Comparison of ENCODE assay signal across 26 cellular contexts in genomic region chr12:2688381-2688881, GRCh38.
"Had no signal": no experiment of that assay in that cellular context is flagged by ENCODE, and none has a peak within 500 bp of the region (broad histone marks: within the 10 kb centered on the region; RNA-seq: fewer than 3 reads in every experiment).

No MANE protein-coding gene starts in this region.

- H3K27me3 Mint-ChIP-seq: activated CD8-positive, alpha-beta T cell treated with anti-CD3 and anti-CD28 coated beads for 36 hours; natural killer cell treated with Interleukin-12 subunit alpha and Interleukin-12 subunit beta and Interleukin-15 and Interleukin-18, amount 100 ng/mL, for 72 hours; stimulated activated naive CD8-positive, alpha-beta T cell treated with anti-CD3 and anti-CD28 coated beads, Interleukin-15, Interleukin-2, amounts not matched to agents 100 ng/mL and 50 ng/mL, for 24 hours had no signal

- DNase-seq: activated CD4-positive, alpha-beta T cell treated with anti-CD3 and anti-CD28 coated beads, Interleukin-2, amount 50 U/mL, for 1 hour; activated CD4-positive, CD25-positive, alpha-beta regulatory T cell treated with anti-CD3 and anti-CD28 coated beads, Interleukin-2, amount 50 U/mL, for 72 hours; activated CD8-positive, alpha-beta T cell treated with anti-CD3 and anti-CD28 coated beads for 36 hours; activated gamma-delta T cell; activated naive CD4-positive, alpha-beta T cell treated with anti-CD3 and anti-CD28 coated beads, Interleukin-2, amount 10 ng/mL, durations not matched to agents 7 days and 5 days; activated T-cell treated with anti-CD3 and anti-CD28 coated beads, Interleukin-2, amount 50 U/mL, for 1 hour; amniotic stem cell; central memory CD4-positive, alpha-beta T cell; dermis blood vessel endothelial cell; effector memory CD4-positive, alpha-beta T cell; erythroblast; hippocampal formation; mucosa of descending colon; ovary; sigmoid colon; small intestine; stimulated activated CD4-positive, alpha-beta T cell treated with anti-CD3 and anti-CD28 coated beads, Interleukin-4, amount 100 ng/mL, for 24 hours; T-helper 2 cell; trophoblast cell; uterus had no signal

- H3K27me3 ChIP-seq: ovary, sigmoid colon, uterus had no signal

- H3K4me1 ChIP-seq: prostate gland, uterus had no signal

- H3K4me3 ChIP-seq: gastroesophageal sphincter, mucosa of descending colon, ovary, prostate gland, sigmoid colon, thoracic aorta, uterus had no signal

- H3K27ac Mint-ChIP-seq: activated CD8-positive, alpha-beta T cell treated with anti-CD3 and anti-CD28 coated beads for 36 hours; activated naive CD4-positive, alpha-beta T cell treated with anti-CD3 and anti-CD28 coated beads, Interleukin-2, amount 10 ng/mL, durations not matched to agents 7 days and 5 days; natural killer cell treated with Interleukin-12 subunit alpha and Interleukin-12 subunit beta and Interleukin-15 and Interleukin-18, amount 100 ng/mL, for 72 hours; stimulated activated effector memory CD8-positive, alpha-beta T cell treated with anti-CD3 and anti-CD28 coated beads, Interleukin-12 subunit alpha, Interleukin-12 subunit beta, amount 100 ng/mL, for 72 hours; stimulated activated naive CD8-positive, alpha-beta T cell treated with anti-CD3 and anti-CD28 coated beads, Interleukin-15, Interleukin-2, amounts not matched to agents 100 ng/mL and 50 ng/mL, for 24 hours had no signal

- H3K36me3 Mint-ChIP-seq: natural killer cell treated with Interleukin-12 subunit alpha and Interleukin-12 subunit beta and Interleukin-15 and Interleukin-18, amount 100 ng/mL, for 72 hours had no signal

- H3K9me3 Mint-ChIP-seq: activated CD8-positive, alpha-beta T cell treated with anti-CD3 and anti-CD28 coated beads for 36 hours; activated naive CD4-positive, alpha-beta T cell treated with anti-CD3 and anti-CD28 coated beads, Interleukin-2, amount 10 ng/mL, durations not matched to agents 7 days and 5 days; natural killer cell treated with Interleukin-12 subunit alpha and Interleukin-12 subunit beta and Interleukin-15 and Interleukin-18, amount 100 ng/mL, for 72 hours; stimulated activated effector memory CD8-positive, alpha-beta T cell treated with anti-CD3 and anti-CD28 coated beads, Interleukin-12 subunit alpha, Interleukin-12 subunit beta, amount 100 ng/mL, for 72 hours; stimulated activated naive CD8-positive, alpha-beta T cell treated with anti-CD3 and anti-CD28 coated beads, Interleukin-15, Interleukin-2, amounts not matched to agents 100 ng/mL and 50 ng/mL, for 24 hours had no signal

- H3K4me3 Mint-ChIP-seq: activated CD8-positive, alpha-beta T cell treated with anti-CD3 and anti-CD28 coated beads for 36 hours; stimulated activated effector memory CD8-positive, alpha-beta T cell treated with anti-CD3 and anti-CD28 coated beads, Interleukin-12 subunit alpha, Interleukin-12 subunit beta, amount 100 ng/mL, for 72 hours; stimulated activated naive CD8-positive, alpha-beta T cell treated with anti-CD3 and anti-CD28 coated beads, Interleukin-15, Interleukin-2, amounts not matched to agents 100 ng/mL and 50 ng/mL, for 24 hours had no signal

- H3K9me3 ChIP-seq: gastroesophageal sphincter, mucosa of descending colon, ovary, prostate gland, sigmoid colon, thoracic aorta, uterus had no signal

- H3K36me3 ChIP-seq: ovary, prostate gland, uterus had no signal

- H3K27ac ChIP-seq: gastroesophageal sphincter, ovary, prostate gland, sigmoid colon, thoracic aorta, uterus had no signal
